In genomic region chr17:69175812-69176517, GRCh38 we compare ENCODE assay signal across 11 cellular contexts. TPM values are rescaled to one million over a fixed set of nuclear protein-coding genes. Genes with fewer than 3 reads are reported as not detected.
A peak's percentile ranks its signal among the peaks of the same experiment; 100 is the strongest.
DNase-seq lines count a peak whose midpoint lies in the region; ATAC-seq, FAIRE-seq and TF ChIP-seq lines count a peak whose summit lies in the region.
"Had no signal": no experiment of that assay in that cellular context is flagged by ENCODE, and none has a peak within 500 bp of the region (broad histone marks: within the 10 kb centered on the region; RNA-seq: fewer than 3 reads in every experiment).

No MANE protein-coding gene starts in this region.

- H3K9ac ChIP-seq in keratinocyte (ENCODE audit: control insufficient read depth, extremely low read depth, insufficient read depth, low read length): peak overlapping the region; percentile 26

- no peaks in the 10 kb centered on the region for H3K36me3 Mint-ChIP-seq in WTC11

- FAIRE-seq in keratinocyte (lab: Jason Lieb, UNC): no peak

- H3K27ac Mint-ChIP-seq in WTC11: no peak overlapping the region
- H3K27ac Mint-ChIP-seq: activated CD4-positive, alpha-beta T cell treated with anti-CD3 and anti-CD28 coated beads, Interleukin-2, amount 10 ng/mL, durations not matched to agents 7 days and 5 days had no signal

- TF ChIP-seq POLR2A in GM18505 (IDR thresholded peaks at IDR 0.05; ENCODE audit: borderline replicate concordance, extremely low read depth, insufficient read depth, insufficient read length): no peak

- no peaks in the 10 kb centered on the region for H3K27me3 ChIP-seq in ACC112 (ENCODE audit: insufficient read depth, low read length)
- H3K27me3 ChIP-seq in keratinocyte (ENCODE audit: control insufficient read depth, extremely low read depth, insufficient read depth, low read length): no peaks in the 10 kb centered on the region

- H3K36me3 ChIP-seq in ACC112 (ENCODE audit: insufficient read depth, low read length): no peaks in the 10 kb centered on the region
- H3K36me3 ChIP-seq in keratinocyte (ENCODE audit: control insufficient read depth in 2 of 2, extremely low read depth in 1 of 2, insufficient read depth in 2 of 2, low read length in 2 of 2): no peaks in the 10 kb centered on the region

- no peak for TF ChIP-seq CTCF in WTC11 (IDR thresholded peaks at IDR 0.05)
- no peak for TF ChIP-seq CTCF in keratinocyte (optimal IDR thresholded peaks at IDR 0.05 in 1 of 3, IDR thresholded peaks at IDR 0.05 in 1 of 3, conservative IDR thresholded peaks at IDR 0.05 in 1 of 3; ENCODE audit: extremely low read depth in 1 of 3, insufficient read depth in 2 of 3, low read length in 3 of 3)

- H3K4me3 Mint-ChIP-seq in WTC11: no peak overlapping the region
- H3K4me3 Mint-ChIP-seq: activated CD4-positive, alpha-beta T cell treated with anti-CD3 and anti-CD28 coated beads, Interleukin-2, amount 10 ng/mL, durations not matched to agents 7 days and 5 days; central memory CD8-positive, alpha-beta T cell had no signal

- H3K4me1 Mint-ChIP-seq in WTC11: 0 out of 2 replicates have a peak, but pooled peaks cover 3% of the 10 kb centered on the region
- H3K4me1 Mint-ChIP-seq: activated CD4-positive, alpha-beta T cell treated with anti-CD3 and anti-CD28 coated beads, Interleukin-2, amount 10 ng/mL, durations not matched to agents 7 days and 5 days; central memory CD8-positive, alpha-beta T cell had no signal

- H3K4me1 ChIP-seq in ACC112 (ENCODE audit: control insufficient read depth, insufficient read depth, low read length, unreplicated experiment) (peaks cover 38% of the 10 kb centered on the region), keratinocyte (ENCODE audit: control insufficient read depth, extremely low read depth, insufficient read depth, low read length) (peaks cover 24% of the 10 kb centered on the region)

- POLR2A ChIA-PET in WTC11 (lab: Charles Lee): no interaction called here

- ATAC-seq in WTC11 (no peak), GM18505 (IDR thresholded peaks at IDR 0.05; ENCODE audit: unreplicated experiment) (no peak), HG03097 (IDR thresholded peaks at IDR 0.05; ENCODE audit: low FRiP score, unreplicated experiment) (no peak)
- ATAC-seq: left lobe of liver had no signal

- no peaks in the 10 kb centered on the region for H3K9me3 ChIP-seq in keratinocyte (ENCODE audit: control insufficient read depth, low read depth, low read length)

- H4K20me1 ChIP-seq in keratinocyte (ENCODE audit: control insufficient read depth, extremely low read depth, insufficient read depth, low read length): no peaks in the 10 kb centered on the region

- DNase-seq in HK-2 (ENCODE audit: unreplicated experiment): peak; percentile 16
- DNase-seq in WTC11 (ENCODE audit: low spot score): no peak
- DNase-seq in keratinocyte (ENCODE audit: low read depth, low spot score): peak; percentile 30
- DNase-seq in DMS114 treated with DMSO at 0.1 percent for 48 hours (lab: John Stamatoyannopoulos, UW; ENCODE audit: unreplicated experiment): no peak
- no peak for DNase-seq in activated CD4-positive, alpha-beta T cell treated with anti-CD3 and anti-CD28 coated beads, Interleukin-2, amount 50 U/mL, for 1 hour
- DNase-seq: activated CD4-positive, alpha-beta T cell treated with anti-CD3 and anti-CD28 coated beads, Interleukin-2, amount 10 ng/mL, durations not matched to agents 7 days and 5 days had no signal

- no peaks in the 10 kb centered on the region for H3K27me3 Mint-ChIP-seq in WTC11 (ENCODE audit: low read depth)
- H3K27me3 Mint-ChIP-seq: activated CD4-positive, alpha-beta T cell treated with anti-CD3 and anti-CD28 coated beads, Interleukin-2, amount 10 ng/mL, durations not matched to agents 7 days and 5 days; central memory CD8-positive, alpha-beta T cell had no signal

- H2AFZ ChIP-seq in ACC112 (ENCODE audit: low read length, unreplicated experiment) (peak overlapping the region; percentile 1), keratinocyte (ENCODE audit: control insufficient read depth, low read length) (peak overlapping the region; percentile 75)

- peak overlapping the region; percentile 11 for H3K4me2 ChIP-seq in keratinocyte (ENCODE audit: control insufficient read depth, extremely low read depth, insufficient read depth, low read depth, low read length)

- H3K79me2 ChIP-seq in ACC112 (ENCODE audit: control insufficient read depth, insufficient read depth, low read length, unreplicated experiment) (no peaks in the 10 kb centered on the region), keratinocyte (ENCODE audit: control insufficient read depth, insufficient read depth, low read length) (no peaks in the 10 kb centered on the region)

- H3K27ac ChIP-seq in ACC112 (ENCODE audit: low read depth, low read length) (peak overlapping the region; percentile 73), keratinocyte (ENCODE audit: control insufficient read depth, insufficient read depth, low read length) (peak overlapping the region; percentile 80)

- no peaks in the 10 kb centered on the region for H3K9me3 Mint-ChIP-seq in WTC11
- H3K9me3 Mint-ChIP-seq: activated CD4-positive, alpha-beta T cell treated with anti-CD3 and anti-CD28 coated beads, Interleukin-2, amount 10 ng/mL, durations not matched to agents 7 days and 5 days; central memory CD8-positive, alpha-beta T cell had no signal

- dilution Hi-C loops in keratinocyte (cut with MboI; ENCODE audit: extremely low pct_ligation_motif_present, low sequenced_read_pairs): no loop called here

- H3K4me3 ChIP-seq in ACC112 (ENCODE audit: low read depth, low read length) (peak overlapping the region; percentile 22), keratinocyte (ENCODE audit: control insufficient read depth in 2 of 3, extremely low read depth in 1 of 3, insufficient read depth in 2 of 3, low read depth in 1 of 3, low read length in 3 of 3) (no peak overlapping the region)

- H3K9me1 ChIP-seq in keratinocyte (ENCODE audit: control insufficient read depth, extremely low read depth, insufficient read depth, low read length): no peaks in the 10 kb centered on the region

- CTCF ChIA-PET in WTC11 (lab: Charles Lee): no interaction called here

TF ChIP-seq in WTC11, 78 proteins besides CTCF, POLR2A, EP300 and RAD21:
- TF ChIP-seq ZSCAN18 (CRISPR knock-in tag; IDR thresholded peaks at IDR 0.05) (no peak), GABPB1 (CRISPR knock-in tag; IDR thresholded peaks at IDR 0.05) (peak; percentile 97), ZNF671 (CRISPR knock-in tag; IDR thresholded peaks at IDR 0.05) (no peak), ATF1 (CRISPR knock-in tag; IDR thresholded peaks at IDR 0.05) (no peak)

RNA-seq across cellular contexts. Expression of gene ABCA6, which starts 34.3 kb away (rescaled TPM):
- total RNA-seq in WTC11 (2021): not detected in 3 replicates
- 0.07 to 0.35 TPM (median 0.14 TPM) in 3 replicates for polyA plus RNA-seq in keratinocyte
- polyA plus RNA-seq in keratinocyte (2011; ENCODE audit: low read depth): 0.20 TPM
- 0.04 and 0.06 TPM in 2 replicates for polyA plus RNA-seq in keratinocyte (2011; cell fraction: cytosol; rRNA removed)
- polyA plus RNA-seq in keratinocyte (2011; cell fraction: nucleus; rRNA removed): 1.2 TPM in 2 replicates
- 0.02 and 0.23 TPM in 2 replicates for polyA plus RNA-seq in keratinocyte (2012; ENCODE audit: low replicate concordance)
- 0.92 to 1.4 TPM in 2 of 3 replicates, not detected in the other for polyA minus RNA-seq in keratinocyte
- not detected for polyA minus RNA-seq in keratinocyte (2011; cell fraction: cytosol; rRNA and poly(A)+ RNA removed)
- polyA minus RNA-seq in keratinocyte (2011; cell fraction: nucleus; rRNA and poly(A)+ RNA removed): 3.9 and 8.8 TPM in 2 replicates

RNA-seq across cellular contexts. Expression of gene ABCA10, which starts 52.7 kb away (rescaled TPM):
- total RNA-seq in WTC11 (2021): 0.14 TPM in 1 of 3 replicates, not detected in the others
- 0.14 to 0.99 TPM (median 0.46 TPM) in 3 replicates for polyA plus RNA-seq in keratinocyte
- 5.5 TPM for polyA plus RNA-seq in keratinocyte (2011; ENCODE audit: low read depth)
- 0.09 and 0.12 TPM in 2 replicates for polyA plus RNA-seq in keratinocyte (2011; cell fraction: cytosol; rRNA removed)
- polyA plus RNA-seq in keratinocyte (2011; cell fraction: nucleus; rRNA removed): 2.7 and 2.8 TPM in 2 replicates
- polyA plus RNA-seq in keratinocyte (2012; ENCODE audit: low replicate concordance): 0.17 and 2.1 TPM in 2 replicates
- polyA minus RNA-seq in keratinocyte: 1.6 to 3.3 TPM in 2 of 3 replicates, not detected in the other
- polyA minus RNA-seq in keratinocyte (2011; cell fraction: cytosol; rRNA and poly(A)+ RNA removed): not detected
- 2.1 and 7.1 TPM in 2 replicates for polyA minus RNA-seq in keratinocyte (2011; cell fraction: nucleus; rRNA and poly(A)+ RNA removed)

Comparison
In these comparisons a context has a peak if more than half of its experiments do, and no peak if none do; other contexts are left out.
1. DNase-seq: peak in HK-2 (single experiment) and keratinocyte (single experiment); none in WTC11 (single experiment), DMS114 treated with DMSO at 0.1 percent for 48 hours (single experiment) and activated CD4-positive, alpha-beta T cell treated with anti-CD3 and anti-CD28 coated beads, Interleukin-2, amount 50 U/mL, for 1 hour (single experiment).